17 cellular contexts compared by ENCODE assay signal in the genomic region with DNA sequence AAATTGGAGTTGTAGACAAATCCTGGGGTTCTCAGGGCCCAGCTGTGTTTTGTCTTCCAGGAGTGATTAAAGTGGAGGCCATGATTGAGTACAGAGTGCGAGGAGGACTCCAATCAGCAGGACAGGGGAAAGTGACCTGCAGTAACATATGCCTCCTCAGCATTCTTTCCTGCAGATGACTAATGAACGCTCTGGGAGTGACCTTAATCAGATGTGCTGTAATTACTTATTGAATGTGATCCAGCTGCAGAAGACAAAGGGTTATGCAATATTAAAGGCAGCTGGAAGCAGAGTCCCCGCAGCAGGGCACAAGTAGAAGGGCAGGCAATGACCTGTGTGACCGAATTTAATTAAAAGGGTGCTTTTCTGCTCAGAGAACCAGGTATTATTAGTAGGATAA.
DNase-seq lines count a peak whose midpoint lies in the region; ATAC-seq, FAIRE-seq and TF ChIP-seq lines count a peak whose summit lies in the region.
"Had no signal": no experiment of that assay in that cellular context is flagged by ENCODE, and none has a peak within 500 bp of the region (broad histone marks: within the 10 kb centered on the region; RNA-seq: fewer than 3 reads in every experiment).

No MANE protein-coding gene starts in this region.

- H3K36me3 ChIP-seq in esophagus (ENCODE audit: control insufficient read depth in 2 of 2, insufficient read depth in 2 of 2, low read length in 1 of 2) = no peaks in the 10 kb centered on the region
- H3K36me3 ChIP-seq in trophoblast cell (ENCODE audit: control insufficient read depth in 1 of 2, insufficient read depth in 2 of 2, low read length in 2 of 2) = no peaks in the 10 kb centered on the region
- H3K36me3 ChIP-seq in pancreas = no peaks in the 10 kb centered on the region
- H3K36me3 ChIP-seq in prostate gland = no peaks in the 10 kb centered on the region
- H3K36me3 ChIP-seq: heart left ventricle, thyroid gland had no signal

- no peak for FAIRE-seq in pancreas (lab: Jason Lieb, UNC)
- FAIRE-seq: kidney had no signal

- WGBS in esophagus, 2 donors = 36 to 39% methylated on average over 4 of the region's 4 CpGs
- no CpG with 5 or more reads among the region's 4 CpGs for WGBS in trophoblast cell (ENCODE audit: extremely low coverage, insufficient coverage, insufficient read length)
- WGBS in pancreas, 2 donors = 55 to 56% methylated on average over 4 of the region's 4 CpGs
- 61% methylated on average over 4 of the region's 4 CpGs for WGBS in prostate gland

- no peak for TF ChIP-seq POLR2A in prostate gland (IDR thresholded peaks at IDR 0.05)

- no peaks in the 10 kb centered on the region for H3K27me3 ChIP-seq in esophagus (ENCODE audit: control insufficient read depth in 1 of 2, insufficient read depth in 2 of 2, low read length in 2 of 2)
- H3K27me3 ChIP-seq in trophoblast cell (ENCODE audit: insufficient read depth, low read length) = no peaks in the 10 kb centered on the region
- H3K27me3 ChIP-seq in pancreas = no peaks in the 10 kb centered on the region
- H3K27me3 ChIP-seq in prostate gland (replicated peaks; ENCODE audit: insufficient read depth) = no peaks in the 10 kb centered on the region
- H3K27me3 ChIP-seq: heart left ventricle, thyroid gland had no signal

- TF ChIP-seq CTCF in pancreas (IDR thresholded peaks at IDR 0.05) (no peak), prostate gland (IDR thresholded peaks at IDR 0.05) (no peak)

- H2BK120ac ChIP-seq in trophoblast cell (ENCODE audit: insufficient read depth, low read length, poor library complexity) = peak overlapping the region; percentile 45

- H3K18ac ChIP-seq in trophoblast cell (ENCODE audit: low read length) = peak overlapping the region; percentile 46

- peak overlapping the region; percentile 37 for H2BK5ac ChIP-seq in trophoblast cell (ENCODE audit: low read depth, low read length, poor library complexity)

- H3K79me1 ChIP-seq in trophoblast cell (ENCODE audit: low read length) = peaks cover 5% of the 10 kb centered on the region

- no peak overlapping the region for H3K14ac ChIP-seq in trophoblast cell (ENCODE audit: low read length)

- no peak overlapping the region for H4K8ac ChIP-seq in trophoblast cell (ENCODE audit: low read depth, low read length)

- intact Hi-C loops in pancreas (cut with DNase I) (no loop called here), prostate gland (cut with DNase I) (no loop called here)

- H3K27ac ChIP-seq in esophagus (ENCODE audit: low read depth in 2 of 2, low read length in 1 of 2) (peak overlapping the region; percentile 22 to 67), trophoblast cell (ENCODE audit: low read depth, low read length) (no peak overlapping the region), pancreas (no peak overlapping the region), prostate gland (no peak overlapping the region)
- H3K27ac ChIP-seq: heart left ventricle, thyroid gland had no signal

- H2AK5ac ChIP-seq in trophoblast cell (ENCODE audit: low read length) = no peak overlapping the region

- H3K23ac ChIP-seq in trophoblast cell (ENCODE audit: low read length) = no peak overlapping the region

- peak overlapping the region; percentile 27 for H2BK12ac ChIP-seq in trophoblast cell (ENCODE audit: low read length)

- no peak overlapping the region for H4K91ac ChIP-seq in trophoblast cell (ENCODE audit: low read depth, low read length)

- H2AFZ ChIP-seq in trophoblast cell (ENCODE audit: insufficient read depth, low read length, poor library complexity) = no peak overlapping the region

- peaks cover 2% of the 10 kb centered on the region for H3K79me2 ChIP-seq in trophoblast cell (ENCODE audit: control insufficient read depth, insufficient read depth, low read length, poor library complexity)

- H3K9me3 ChIP-seq in esophagus (ENCODE audit: control insufficient read depth in 2 of 2, insufficient read depth in 1 of 2, low read depth in 1 of 2, low read length in 1 of 2) = peaks cover 0 to 2% of the 10 kb centered on the region in 2 donors
- peaks cover 7% of the 10 kb centered on the region for H3K9me3 ChIP-seq in trophoblast cell (ENCODE audit: insufficient read depth, low read depth, low read length)
- no peaks in the 10 kb centered on the region for H3K9me3 ChIP-seq in pancreas
- H3K9me3 ChIP-seq in prostate gland = no peaks in the 10 kb centered on the region
- H3K9me3 ChIP-seq: heart left ventricle, thyroid gland had no signal

- no peak overlapping the region for H3K4me3 ChIP-seq in esophagus (ENCODE audit: low read depth in 1 of 2, low read length in 2 of 2)
- H3K4me3 ChIP-seq in trophoblast cell (ENCODE audit: low read depth, low read length) = no peak overlapping the region
- H3K4me3 ChIP-seq in pancreas = no peak overlapping the region
- no peak overlapping the region for H3K4me3 ChIP-seq in prostate gland
- H3K4me3 ChIP-seq: heart left ventricle, thyroid gland had no signal

- peak overlapping the region; percentile 15 for H3K4ac ChIP-seq in trophoblast cell (ENCODE audit: low read depth, low read length)

- DNase-seq in GM04504 (ENCODE audit: low read depth) = peak; percentile 61
- DNase-seq in NCI-H748 (lab: John Stamatoyannopoulos, UW; ENCODE audit: unreplicated experiment) = peak; percentile 73
- DNase-seq in trophoblast cell = peak; percentile 46 to 68
- DNase-seq in CD1c-positive myeloid dendritic cell (ENCODE audit: extremely low spot score) = no peak
- DNase-seq in pancreas = no peak
- no peak for DNase-seq in prostate gland (ENCODE audit: low spot score)
- DNase-seq: activated naive CD4-positive, alpha-beta T cell treated with anti-CD3 and anti-CD28 coated beads, Interleukin-2, amount 50 U/mL, for 16 hours; caudate nucleus; CD8-positive, alpha-beta T cell; GF-D8; heart left ventricle; kidney; NCI-H1048; NCI-H526; thyroid gland had no signal

- no peak overlapping the region for H4K12ac ChIP-seq in trophoblast cell (ENCODE audit: low read depth, low read length)

- H3K9ac ChIP-seq in trophoblast cell (ENCODE audit: low read length) = no peak overlapping the region

- ATAC-seq in pancreas (no peak), GM18519 (IDR thresholded peaks at IDR 0.05; ENCODE audit: low FRiP score, unreplicated experiment) (no peak)
- ATAC-seq: CD8-positive, alpha-beta T cell had no signal

- H3K4me1 ChIP-seq in esophagus (ENCODE audit: control insufficient read depth in 2 of 2, insufficient read depth in 2 of 2, low read length in 1 of 2) = peaks cover 5 to 12% of the 10 kb centered on the region in 2 donors
- H3K4me1 ChIP-seq in trophoblast cell (ENCODE audit: control insufficient read depth in 1 of 2, insufficient read depth in 2 of 2, low read length in 2 of 2) = peaks cover 18 to 19% of the 10 kb centered on the region in 2 experiments
- H3K4me1 ChIP-seq in pancreas = no peaks in the 10 kb centered on the region
- no peaks in the 10 kb centered on the region for H3K4me1 ChIP-seq in prostate gland (replicated peaks)

- no peak overlapping the region for H3K4me2 ChIP-seq in trophoblast cell (ENCODE audit: low read length)

Comparison
In these comparisons a context has a peak if more than half of its experiments do, and no peak if none do; other contexts are left out.
1. DNase-seq: peak in GM04504 (single experiment), NCI-H748 (single experiment) and trophoblast cell (2 of 2); none in CD1c-positive myeloid dendritic cell (single experiment), pancreas (0 of 6) and prostate gland (single experiment).
2. H3K27ac ChIP-seq: peak in esophagus (2 of 2); none in trophoblast cell (single experiment), pancreas (0 of 4) and prostate gland (0 of 2).